27 cellular contexts compared by ENCODE assay signal in genomic region chr4:178241601-178242118, GRCh38.
"Had no signal": no experiment of that assay in that cellular context is flagged by ENCODE, and none has a peak within 500 bp of the region (broad histone marks: within the 10 kb centered on the region; RNA-seq: fewer than 3 reads in every experiment).

No MANE protein-coding gene starts in this region.

- H3K9me3 ChIP-seq: neutrophil, pancreas, psoas muscle, right lobe of liver, thoracic aorta, thyroid gland, transverse colon, vagina had no signal

- H3K27me3 Mint-ChIP-seq: naive B cell; naive thymus-derived CD8-positive, alpha-beta T cell; natural killer cell treated with Interleukin-12 subunit alpha and Interleukin-12 subunit beta and Interleukin-15 and Interleukin-18, amount 100 ng/mL, for 72 hours; progenitor cell of endocrine pancreas; stimulated activated memory B cell treated with anti-CD40 and anti-IgM and Interleukin-4, amounts not matched to agents 10 μg/mL and 1 μg/mL and 100 μg/mL, for 72 hours; type B pancreatic cell had no signal

- H3K27ac Mint-ChIP-seq: naive B cell; naive thymus-derived CD8-positive, alpha-beta T cell; natural killer cell treated with Interleukin-12 subunit alpha and Interleukin-12 subunit beta and Interleukin-15 and Interleukin-18, amount 100 ng/mL, for 72 hours; nephron progenitor cell; progenitor cell of endocrine pancreas; stimulated activated memory B cell treated with anti-CD40 and anti-IgM and Interleukin-4, amounts not matched to agents 10 μg/mL and 1 μg/mL and 100 μg/mL, for 72 hours; type B pancreatic cell had no signal

- ATAC-seq: naive thymus-derived CD8-positive, alpha-beta T cell; pancreas; psoas muscle had no signal

- H3K36me3 ChIP-seq: neutrophil, pancreas, right lobe of liver, spleen, stomach, thoracic aorta, thyroid gland, transverse colon, vagina had no signal

- H3K4me3 ChIP-seq: pancreas, psoas muscle, right lobe of liver, skin epidermis, smooth muscle cell, spleen, stomach, thoracic aorta, thyroid gland, transverse colon, vagina had no signal

- H3K4me3 Mint-ChIP-seq: naive B cell; naive thymus-derived CD8-positive, alpha-beta T cell; natural killer cell treated with Interleukin-12 subunit alpha and Interleukin-12 subunit beta and Interleukin-15 and Interleukin-18, amount 100 ng/mL, for 72 hours; nephron progenitor cell; neural crest cell; stimulated activated memory B cell treated with anti-CD40 and anti-IgM and Interleukin-4, amounts not matched to agents 10 μg/mL and 1 μg/mL and 100 μg/mL, for 72 hours; type B pancreatic cell had no signal

- H3K27me3 ChIP-seq: neutrophil, pancreas, right lobe of liver, spleen, stomach, thyroid gland, transverse colon, vagina had no signal

- DNase-seq: naive B cell; naive thymus-derived CD8-positive, alpha-beta T cell; nephron progenitor cell; psoas muscle; right cardiac atrium; right lobe of liver; spleen; stimulated activated CD4-positive, alpha-beta T cell treated with anti-CD3 and anti-CD28 coated beads, Interleukin-12 subunit alpha, Interleukin-12 subunit beta, amount 100 ng/mL, for 4 hours; stimulated activated CD4-positive, alpha-beta T cell treated with anti-CD3 and anti-CD28 coated beads, Interleukin-1b, Interleukin-23, amount 100 ng/mL, for 48 hours; stimulated activated CD4-positive, alpha-beta T cell treated with anti-CD3 and anti-CD28 coated beads, Interleukin-4, amount 100 ng/mL, for 1 hour; stimulated activated CD4-positive, alpha-beta T cell treated with anti-CD3 and anti-CD28 coated beads, Interleukin-4, amount 100 ng/mL, for 4 hours; stimulated activated CD8-positive, alpha-beta memory T cell treated with anti-CD3 and anti-CD28 coated beads, Interleukin-4, amount 100 ng/mL, for 48 hours; stimulated activated naive CD4-positive, alpha-beta T cell; stomach; thyroid gland; transverse colon had no signal

- H3K4me1 ChIP-seq: pancreas, psoas muscle, right lobe of liver, spleen, stomach, thyroid gland, transverse colon, vagina had no signal

- H3K4me1 Mint-ChIP-seq: naive B cell; naive thymus-derived CD8-positive, alpha-beta T cell; nephron progenitor cell; stimulated activated memory B cell treated with anti-CD40 and anti-IgM and Interleukin-4, amounts not matched to agents 10 μg/mL and 1 μg/mL and 100 μg/mL, for 72 hours had no signal

- H3K27ac ChIP-seq: neutrophil, pancreas, psoas muscle, right lobe of liver, skin epidermis, spleen, stomach, thoracic aorta, thyroid gland, transverse colon, vagina had no signal

- H3K9me3 Mint-ChIP-seq: type B pancreatic cell had no signal
